ENCODE assay signal across 8 cellular contexts in genomic region chr1:183473286-183473536, GRCh38. TPM values are rescaled to one million over a fixed set of nuclear protein-coding genes. Genes with fewer than 3 reads are reported as not detected.
A peak's percentile ranks its signal among the peaks of the same experiment; 100 is the strongest.
DNase-seq lines count a peak whose midpoint lies in the region; ATAC-seq and TF ChIP-seq lines count a peak whose summit lies in the region.

No MANE protein-coding gene starts in this region.

- no peaks in the 10 kb centered on the region for H3K36me3 Mint-ChIP-seq in dendritic cell treated with granulocyte-macrophage colony-stimulating factor and Interleukin-4, amounts not matched to agents 40 ng/mL and 50 ng/mL, for 4 days (ENCODE audit: low read depth)
- H3K36me3 Mint-ChIP-seq in natural killer cell = no peaks in the 10 kb centered on the region

- TF ChIP-seq CTCF in BE2C (IDR thresholded peaks at IDR 0.05; ENCODE audit: low read depth, low read length) = no peak
- TF ChIP-seq CTCF in natural killer cell (IDR thresholded peaks at IDR 0.05) = no peak

- peak overlapping the region; percentile 97 for H3K4me3 Mint-ChIP-seq in dendritic cell treated with granulocyte-macrophage colony-stimulating factor and Interleukin-4, amounts not matched to agents 40 ng/mL and 50 ng/mL, for 4 days
- H3K4me3 Mint-ChIP-seq in natural killer cell = peak overlapping the region; percentile 98

- H3K9me3 Mint-ChIP-seq in dendritic cell treated with granulocyte-macrophage colony-stimulating factor and Interleukin-4, amounts not matched to agents 40 ng/mL and 50 ng/mL, for 4 days = no peaks in the 10 kb centered on the region
- H3K9me3 Mint-ChIP-seq in natural killer cell = no peaks in the 10 kb centered on the region

- DNase-seq in BE2C (no peak), Karpas-422 (peak; percentile 56), natural killer cell (no peak), AG20443 (ENCODE audit: low spot score) (no peak), SW 1271 (lab: John Stamatoyannopoulos, UW) (no peak), T-helper 9 cell (no peak)

- H2AFZ ChIP-seq in Karpas-422 (ENCODE audit: low read length) = no peak overlapping the region

- H3K27me3 Mint-ChIP-seq in dendritic cell treated with granulocyte-macrophage colony-stimulating factor and Interleukin-4, amounts not matched to agents 40 ng/mL and 50 ng/mL, for 4 days = no peaks in the 10 kb centered on the region
- no peaks in the 10 kb centered on the region for H3K27me3 Mint-ChIP-seq in natural killer cell (ENCODE audit: low read depth in 2 of 2)

- peaks cover 26% of the 10 kb centered on the region for H3K4me1 Mint-ChIP-seq in dendritic cell treated with granulocyte-macrophage colony-stimulating factor and Interleukin-4, amounts not matched to agents 40 ng/mL and 50 ng/mL, for 4 days (ENCODE audit: low read depth)
- H3K4me1 Mint-ChIP-seq in natural killer cell = peaks cover 24 to 38% of the 10 kb centered on the region in 2 donors

- H3K9ac ChIP-seq in Karpas-422 (ENCODE audit: low read length) = peak overlapping the region; percentile 92

- H3K9me2 ChIP-seq in Karpas-422 (replicated peaks; ENCODE audit: insufficient read depth, low read length) = no peaks in the 10 kb centered on the region

- peak overlapping the region; percentile 96 for H3K4me2 ChIP-seq in Karpas-422 (ENCODE audit: low read depth, low read length, poor library complexity, severe bottlenecking)

- H4K20me1 ChIP-seq in Karpas-422 (ENCODE audit: insufficient read depth, low read depth, low read length) = peaks cover 9% of the 10 kb centered on the region; the same call in 1 of the 2 replicates

- H3K9me3 ChIP-seq in BE2C (no peaks in the 10 kb centered on the region), Karpas-422 (ENCODE audit: low read length) (no peaks in the 10 kb centered on the region)

- H3K27ac ChIP-seq in Karpas-422 (ENCODE audit: low read length) = peak overlapping the region; percentile 91

- no peak for ATAC-seq in natural killer cell
- no peak for ATAC-seq in HG02884 (IDR thresholded peaks at IDR 0.05; ENCODE audit: unreplicated experiment)

- H3K4me3 ChIP-seq in BE2C (ENCODE audit: low read depth, low read length) (peak overlapping the region; percentile 75), Karpas-422 (ENCODE audit: low read length) (peak overlapping the region; percentile 82)

- no peaks in the 10 kb centered on the region for H3K27me3 ChIP-seq in BE2C
- no peaks in the 10 kb centered on the region for H3K27me3 ChIP-seq in Karpas-422 (ENCODE audit: low read length)

- H3K36me3 ChIP-seq in BE2C (peaks cover 3% of the 10 kb centered on the region; the same call in 1 of the 2 replicates), Karpas-422 (ENCODE audit: insufficient read depth, low read length) (peaks cover 28% of the 10 kb centered on the region)

- H3K27ac Mint-ChIP-seq in dendritic cell treated with granulocyte-macrophage colony-stimulating factor and Interleukin-4, amounts not matched to agents 40 ng/mL and 50 ng/mL, for 4 days = peak overlapping the region; percentile 97
- H3K27ac Mint-ChIP-seq in natural killer cell = peak overlapping the region; percentile 98 to 99

- intact Hi-C loops in dendritic cell treated with granulocyte-macrophage colony-stimulating factor and Interleukin-4, amounts not matched to agents 40 ng/mL and 50 ng/mL, for 4 days (cut with micrococcal nuclease) = loop anchor here (5.0 to 10.0 kb wide), 2 partner anchors 79 to 878 kb away; no protein-coding TSS in a partner anchor
- intact Hi-C loops in natural killer cell (cut with micrococcal nuclease) = loop anchor here (5.0 to 10.0 kb wide), 2 partner anchors 39 to 638 kb away; partner anchors contain the start of gene DHX9

- H3K79me2 ChIP-seq in Karpas-422 (ENCODE audit: low read length) = peaks cover 59% of the 10 kb centered on the region

- H3K4me1 ChIP-seq in BE2C (peaks cover 3% of the 10 kb centered on the region; the same call in 1 of the 2 replicates), Karpas-422 (ENCODE audit: low read length) (peaks cover 67% of the 10 kb centered on the region)

RNA-seq across cellular contexts. Expression of gene SMG7, which starts 0.9 kb away (rescaled TPM):
- polyA plus RNA-seq in BE2C (2012; ENCODE audit: insufficient read depth, insufficient read length, low read depth) = 46.9 TPM
- 41.1 and 99.7 TPM in 2 replicates for total RNA-seq in Karpas-422 (2014; rRNA removed; shearing (Covaris generic); ENCODE audit: low replicate concordance)
- total RNA-seq in natural killer cell = 10 to 100 TPM; 56.5 to 78.5 (median 75.6) TPM

RNA-seq across cellular contexts. Expression of gene NMNAT2, which starts 55.0 kb away (rescaled TPM):
- 42.4 TPM for polyA plus RNA-seq in BE2C (2012; ENCODE audit: insufficient read depth, insufficient read length, low read depth)
- total RNA-seq in Karpas-422 (2014; rRNA removed; shearing (Covaris generic); ENCODE audit: low replicate concordance) = not detected in 2 replicates
- total RNA-seq in natural killer cell = not detected
